In genomic region chr3:24145481-24145880, GRCh38 we compare ENCODE assay signal across 17 cellular contexts.
DNase-seq lines count a peak whose midpoint lies in the region; ATAC-seq, FAIRE-seq and TF ChIP-seq lines count a peak whose summit lies in the region.
"Had no signal": no experiment of that assay in that cellular context is flagged by ENCODE, and none has a peak within 500 bp of the region (broad histone marks: within the 10 kb centered on the region; RNA-seq: fewer than 3 reads in every experiment).

No MANE protein-coding gene starts in this region.

- H3K9ac ChIP-seq in skeletal muscle satellite cell (ENCODE audit: low read depth, low read length), result peak overlapping the region; percentile 85
- no peak overlapping the region for H3K9ac ChIP-seq in HepG2 (ENCODE audit: insufficient read depth, low read depth, low read length)

- BruUV-seq in HepG2 (replicated peaks; lab: Mats Ljungman, UMichigan), result no TSS peak

- H3K9me3 ChIP-seq in SJSA1 (replicated peaks) (no peaks in the 10 kb centered on the region), skeletal muscle satellite cell (replicated peaks; ENCODE audit: low read length) (no peaks in the 10 kb centered on the region), HepG2 (ENCODE audit: low read length) (no peaks in the 10 kb centered on the region)
- H3K9me3 ChIP-seq: ovary had no signal

- ATAC-seq in HepG2 (no peak), HG03432 (IDR thresholded peaks at IDR 0.05; ENCODE audit: unreplicated experiment) (no peak)
- ATAC-seq: activated CD4-positive, CD25-positive, alpha-beta regulatory T cell treated with anti-CD3 and anti-CD28 coated beads, Interleukin-2, amount 50 U/mL, for 24 hours; effector memory CD8-positive, alpha-beta T cell had no signal

- no peak for FAIRE-seq in HepG2 (lab: Jason Lieb, UNC)

- no peaks in the 10 kb centered on the region for H3K36me3 ChIP-seq in SJSA1
- no peaks in the 10 kb centered on the region for H3K36me3 ChIP-seq in skeletal muscle satellite cell (ENCODE audit: insufficient read depth, low read length)
- peaks cover 1 to 40% of the 10 kb centered on the region in 2 experiments; a peak in 3 of 5 replicates for H3K36me3 ChIP-seq in HepG2 (replicated peaks in 1 of 2; ENCODE audit: control insufficient read depth in 1 of 2, insufficient read depth in 2 of 2, low read length in 2 of 2)
- H3K36me3 ChIP-seq: ovary had no signal

- H4K20me1 ChIP-seq in HepG2 (ENCODE audit: insufficient read depth, low read length), result no peaks in the 10 kb centered on the region

- TF ChIP-seq POLR2A in HepG2 (IDR thresholded peaks at IDR 0.05; ENCODE audit: insufficient read depth in 1 of 2, low read depth in 2 of 2, low read length in 2 of 2), result no peak

- peak overlapping the region; percentile 99 for H3K27ac ChIP-seq in SJSA1
- no peak overlapping the region for H3K27ac ChIP-seq in HepG2 (ENCODE audit: extremely low read length, insufficient read depth, low read length)
- H3K27ac ChIP-seq: ovary had no signal

- no peak for TF ChIP-seq EP300 in HepG2 (IDR thresholded peaks at IDR 0.05; ENCODE audit: low read depth in 2 of 2, low read length in 2 of 2)
- no peak for TF ChIP-seq EP300 in HepG2 (CRISPR knock-in tag; IDR thresholded peaks at IDR 0.05; ENCODE audit: borderline replicate concordance)

- CTCF ChIA-PET in HepG2 (lab: Yijun Ruan, JAX; ENCODE audit: low intra/inter-chr PET ratio, low total read pairs), result no interaction called here

- DNase-seq in EH (ENCODE audit: low read depth) (peak; percentile 60), SJSA1 (ENCODE audit: low read depth in 1 of 2, low spot score in 2 of 2) (no peak), fibroblast of peridontal ligament (ENCODE audit: extremely low read depth) (peak; percentile 45), HepG2 (ENCODE audit: low spot score) (no peak), nucleus accumbens (lab: John Stamatoyannopoulos, UW) (no peak), GDM1 (lab: John Stamatoyannopoulos, UW) (no peak)
- DNase-seq: C1 segment of cervical spinal cord; effector memory CD8-positive, alpha-beta T cell; H7; hippocampal formation; MV-4-11; NCI-H2171; ovary; stimulated activated CD4-positive, alpha-beta T cell treated with anti-CD3 and anti-CD28 coated beads, Interleukin-2, amount 100 ng/mL, for 24 hours had no signal

- no peak for TF ChIP-seq CTCF in HepG2 (CRISPR knock-in tag; IDR thresholded peaks at IDR 0.05)

- H3K4me3 ChIP-seq in SJSA1, result no peak overlapping the region
- peak overlapping the region; percentile 21 for H3K4me3 ChIP-seq in skeletal muscle satellite cell (ENCODE audit: low read length)
- H3K4me3 ChIP-seq in HepG2 (replicated peaks in 1 of 3; ENCODE audit: insufficient read depth in 1 of 3, low read depth in 2 of 3, low read length in 3 of 3), result no peak overlapping the region
- H3K4me3 ChIP-seq: ovary had no signal

- H3K27me3 ChIP-seq in SJSA1 (replicated peaks), result no peaks in the 10 kb centered on the region
- no peaks in the 10 kb centered on the region for H3K27me3 ChIP-seq in skeletal muscle satellite cell (ENCODE audit: control insufficient read depth, insufficient read depth, low read length)
- no peaks in the 10 kb centered on the region for H3K27me3 ChIP-seq in HepG2 (ENCODE audit: control insufficient read depth in 1 of 2, insufficient read depth in 2 of 2, low read length in 2 of 2)
- H3K27me3 ChIP-seq: ovary had no signal

- H3K4me1 ChIP-seq in SJSA1 (replicated peaks) (peaks cover 28% of the 10 kb centered on the region), skeletal muscle satellite cell (ENCODE audit: control insufficient read depth, insufficient read depth, low read length) (peaks cover 32% of the 10 kb centered on the region), HepG2 (ENCODE audit: insufficient read depth, low read length) (no peaks in the 10 kb centered on the region)

- H2AFZ ChIP-seq in HepG2 (ENCODE audit: low read length), result no peak overlapping the region

- POLR2A ChIA-PET in HepG2 (lab: Yijun Ruan, JAX), result no interaction called here

- in situ Hi-C loops in HepG2 (cut with HindIII; ENCODE audit: extremely low pct_ligation_motif_present, low pct_unique_long_range_greater_than_20kb), result no loop called here

- H3K4me2 ChIP-seq in skeletal muscle satellite cell (ENCODE audit: low read length) (peak overlapping the region; percentile 77), HepG2 (ENCODE audit: low read depth, low read length) (no peak overlapping the region)

- TF ChIP-seq RAD21 in HepG2 (CRISPR knock-in tag; IDR thresholded peaks at IDR 0.05), result no peak

- H3K79me2 ChIP-seq in HepG2 (ENCODE audit: insufficient read depth, low read length), result no peaks in the 10 kb centered on the region

- intact Hi-C loops in HepG2 (cut with micrococcal nuclease; ENCODE audit: unreplicated experiment), result no loop called here

TF ChIP-seq in HepG2, 621 proteins besides CTCF, POLR2A, EP300 and RAD21:
- TF ChIP-seq POLR2AphosphoS5 (IDR thresholded peaks at IDR 0.05; ENCODE audit: low read depth, low read length) (no peak), CREB3 (CRISPR knock-in tag; IDR thresholded peaks at IDR 0.05) (no peak), ZGPAT (CRISPR knock-in tag; IDR thresholded peaks at IDR 0.05) (no peak), ZNF777 (CRISPR knock-in tag; IDR thresholded peaks at IDR 0.05) (no peak), ZNF577 (CRISPR knock-in tag; IDR thresholded peaks at IDR 0.05; ENCODE audit: borderline replicate concordance, low read depth) (no peak)

Comparison
In these comparisons a context has a peak if more than half of its experiments do, and no peak if none do; other contexts are left out.
1. DNase-seq: peak in EH (single experiment) and fibroblast of peridontal ligament (single experiment); none in SJSA1 (0 of 2), HepG2 (single experiment), nucleus accumbens (0 of 56) and GDM1 (single experiment).